9 cellular contexts compared by ENCODE assay signal in genomic region chr17:41083427-41083826, GRCh38. TPM values are rescaled to one million over a fixed set of nuclear protein-coding genes. Genes with fewer than 3 reads are reported as not detected.
DNase-seq lines count a peak whose midpoint lies in the region; ATAC-seq, FAIRE-seq and TF ChIP-seq lines count a peak whose summit lies in the region.
"Not testable (repeated sequence)": the region's sequence is repeated elsewhere in the genome, so short reads cannot be mapped to it uniquely, and the experiment has no call there.
"Had no signal": no experiment of that assay in that cellular context is flagged by ENCODE, and none has a peak within 500 bp of the region (broad histone marks: within the 10 kb centered on the region; RNA-seq: fewer than 3 reads in every experiment).

No MANE protein-coding gene starts in this region.

- peak overlapping the region; percentile 89 for H4K91ac ChIP-seq in IMR-90 (ENCODE audit: insufficient read depth, low read depth, low read length)

- intact Hi-C loops in IMR-90 (cut with micrococcal nuclease): not testable (repeated sequence)

- H3K4ac ChIP-seq in IMR-90 (ENCODE audit: low read depth, low read length): peak overlapping the region; percentile 50; the same call in 1 of the 2 replicates

- H2BK15ac ChIP-seq in IMR-90 (ENCODE audit: low read depth, low read length): not testable (repeated sequence)

- not testable (repeated sequence) for H3K79me1 ChIP-seq in IMR-90 (ENCODE audit: low read depth in 1 of 2, low read length in 2 of 2)

- BruUV-seq in IMR-90 (replicated peaks; lab: Mats Ljungman, UMichigan): not testable (repeated sequence)

- H3K27me3 ChIP-seq in ACC112 (ENCODE audit: insufficient read depth, low read length); GM23248 (replicated peaks; ENCODE audit: insufficient read depth); IMR-90 (ENCODE audit: control insufficient read depth, insufficient read depth, low read length): not testable (repeated sequence)

- not testable (repeated sequence) for H4K20me1 ChIP-seq in GM23248 (ENCODE audit: insufficient read depth); IMR-90 (ENCODE audit: insufficient read depth, low read length)

- H3K23ac ChIP-seq in IMR-90 (ENCODE audit: low read depth, low read length): peak overlapping the region; percentile 45; the same call in 1 of the 2 replicates

- peaks cover 13% of the 10 kb centered on the region for H3K4me1 ChIP-seq in ACC112 (ENCODE audit: control insufficient read depth, insufficient read depth, low read length, unreplicated experiment)
- peaks cover 20% of the 10 kb centered on the region for H3K4me1 ChIP-seq in GM23248 (ENCODE audit: insufficient read depth)
- H3K4me1 ChIP-seq in IMR-90 (ENCODE audit: control insufficient read depth, insufficient read depth, low read length): not testable (repeated sequence)

- H3K18ac ChIP-seq in IMR-90 (ENCODE audit: low read depth, low read length): peak overlapping the region; percentile 69; the same call in 1 of the 2 replicates

- H3K4me2 ChIP-seq in GM23248 (ENCODE audit: unreplicated experiment) (peak overlapping the region; percentile 46), IMR-90 (ENCODE audit: low read depth, low read length) (peak overlapping the region; percentile 59; the same call in 1 of the 2 replicates)

- DNase-seq in GM23248 (peak; percentile 67), IMR-90 (peak; percentile 41), RKO (ENCODE audit: low spot score) (peak; percentile 85), kidney tubule cell (ENCODE audit: low spot score) (peak; percentile 81)
- DNase-seq in activated naive CD4-positive, alpha-beta T cell treated with anti-CD3 and anti-CD28 coated beads, Interleukin-2, amount 50 U/mL, for 72 hours (ENCODE audit: low spot score in 2 of 2); urothelium cell line (ENCODE audit: low spot score): not testable (repeated sequence)

- not testable (repeated sequence) for H3K4me3 ChIP-seq in ACC112 (ENCODE audit: low read depth, low read length); GM23248; IMR-90 (ENCODE audit: insufficient read depth, low read depth, low read length)

- H3K56ac ChIP-seq in IMR-90 (ENCODE audit: extremely low read depth, insufficient read depth, low read length): not testable (repeated sequence)

- H3K36me3 Mint-ChIP-seq in activated naive CD4-positive, alpha-beta T cell treated with anti-CD3 and anti-CD28 coated beads, Interleukin-2, amount 50 U/mL, for 72 hours: not testable (repeated sequence)

- not testable (repeated sequence) for H2AFZ ChIP-seq in ACC112 (ENCODE audit: low read length, unreplicated experiment); GM23248; IMR-90 (replicated peaks; ENCODE audit: low read length, poor library complexity)

- H2AK9ac ChIP-seq in IMR-90 (replicated peaks; ENCODE audit: low read depth, low read length, poor library complexity): not testable (repeated sequence)

- H3K27ac ChIP-seq in ACC112 (ENCODE audit: low read depth, low read length) (peak overlapping the region; percentile 43), GM23248 (peak overlapping the region; percentile 57; the same call in 1 of the 2 replicates)
- not testable (repeated sequence) for H3K27ac ChIP-seq in IMR-90 (ENCODE audit: insufficient read depth, low read length)

- peaks cover 20% of the 10 kb centered on the region for H3F3A ChIP-seq in GM23248 (ENCODE audit: insufficient read depth)

- H3K9me3 Mint-ChIP-seq in activated naive CD4-positive, alpha-beta T cell treated with anti-CD3 and anti-CD28 coated beads, Interleukin-2, amount 50 U/mL, for 72 hours: not testable (repeated sequence)

- H3K79me2 ChIP-seq in ACC112 (ENCODE audit: control insufficient read depth, insufficient read depth, low read length, unreplicated experiment); GM23248 (ENCODE audit: insufficient read depth): not testable (repeated sequence)

- H4K8ac ChIP-seq in IMR-90 (ENCODE audit: low read depth in 2 of 2, low read length in 2 of 2): peak overlapping the region; percentile 74 to 79; a peak in 3 of 4 replicates

- H4K5ac ChIP-seq in IMR-90 (ENCODE audit: low read depth, low read length): peak overlapping the region; percentile 42; the same call in 1 of the 2 replicates

- dilution Hi-C loops in IMR-90 (cut with HindIII; ENCODE audit: low sequenced_read_pairs, unreplicated experiment): not testable (repeated sequence)

- ATAC-seq in IMR-90 (ENCODE audit: low read depth) (peak; percentile 91), esophagus mucosa (peak; percentile 52)
- ATAC-seq in activated naive CD4-positive, alpha-beta T cell treated with anti-CD3 and anti-CD28 coated beads, Interleukin-2, amount 50 U/mL, for 72 hours: peak; percentile 66 to 84

- not testable (repeated sequence) for TF ChIP-seq CTCF in IMR-90 (conservative IDR thresholded peaks at IDR 0.05; ENCODE audit: low read depth, low read length)

- POLR2A ChIA-PET in IMR-90 (lab: Charles Lee; ENCODE audit: unreplicated experiment): not testable (repeated sequence)

- in situ Hi-C loops in GM23248 (cut with MboI); IMR-90 (cut with MboI; ENCODE audit: low sequenced_read_pairs): not testable (repeated sequence)

- peak overlapping the region; percentile 95 for H2BK5ac ChIP-seq in IMR-90 (ENCODE audit: low read depth, low read length, poor library complexity, severe bottlenecking)

- CTCF ChIA-PET in IMR-90 (lab: Yijun Ruan, JAX): not testable (repeated sequence)

- not testable (repeated sequence) for H3K9ac ChIP-seq in GM23248; IMR-90 (ENCODE audit: low read depth, low read length)

- not testable (repeated sequence) for H3K9me2 ChIP-seq in GM23248 (ENCODE audit: insufficient read depth)

- peak; percentile 94 for FAIRE-seq in urothelium cell line (lab: Jason Lieb, UNC)

- not testable (repeated sequence) for H2AK5ac ChIP-seq in IMR-90 (ENCODE audit: low read depth, low read length)

- 0 out of 2 replicates have a peak overlapping the region, but pooled peaks have one; percentile 37 for H3K14ac ChIP-seq in IMR-90 (replicated peaks; ENCODE audit: low read depth, low read length)

- WGBS in GM23248 (ENCODE audit: low coverage in 1 of 2, low lambda C conversion rate in 2 of 2, missing lambda C conversion rate in 2 of 2), 2 experiments: 0 to 3% methylated on average over 2 of the region's 2 CpGs
- WGBS in IMR-90 (ENCODE audit: extremely low coverage in 2 of 2, insufficient read length in 1 of 2), 2 experiments: no CpG with 5 or more reads among the region's 2 CpGs

- H2BK120ac ChIP-seq in IMR-90 (ENCODE audit: low read depth, low read length): peak overlapping the region; percentile 76; the same call in 1 of the 2 replicates

- H2BK20ac ChIP-seq in IMR-90 (ENCODE audit: low read depth, low read length): peak overlapping the region; percentile 77

- H3K9me1 ChIP-seq in IMR-90 (ENCODE audit: insufficient read depth, low read length): not testable (repeated sequence)

- H3K36me3 ChIP-seq in ACC112 (ENCODE audit: insufficient read depth, low read length); GM23248 (ENCODE audit: low read depth); IMR-90 (ENCODE audit: control insufficient read depth, insufficient read depth, low read length): not testable (repeated sequence)

- TF ChIP-seq POLR2A in IMR-90 (IDR thresholded peaks at IDR 0.05; ENCODE audit: low read depth, low read length): not testable (repeated sequence)

- not testable (repeated sequence) for TF ChIP-seq RAD21 in IMR-90 (IDR thresholded peaks at IDR 0.05; ENCODE audit: low read length)

- not testable (repeated sequence) for H3K9me3 ChIP-seq in GM23248 (ENCODE audit: low read depth); IMR-90 (ENCODE audit: control insufficient read depth, insufficient read depth, low read length)

- not testable (repeated sequence) for H3K27ac Mint-ChIP-seq in activated naive CD4-positive, alpha-beta T cell treated with anti-CD3 and anti-CD28 coated beads, Interleukin-2, amount 50 U/mL, for 72 hours

RNA-seq across cellular contexts. Expression of gene KRTAP4-7, which starts 0.5 kb away (rescaled TPM):
- not detected in 2 replicates for total RNA-seq in GM23248 (2014; rRNA removed; shearing (Covaris generic))
- polyA plus RNA-seq in GM23248 (2016; fragmentation: Nextera tagmentation; extraction: Ambion mirVana): not detected in 2 replicates
- total RNA-seq in IMR-90 (2012; rRNA removed): not detected in 2 replicates
- polyA plus RNA-seq in IMR-90 (2012; rRNA removed): 0.11 TPM in 1 of 2 replicates, not detected in the other
- not detected in 2 replicates for polyA plus RNA-seq in IMR-90 (2012; cell fraction: cytosol; rRNA removed)
- polyA plus RNA-seq in IMR-90 (2012; cell fraction: nucleus; rRNA removed; ENCODE audit: low replicate concordance): 0.54 TPM in 1 of 2 replicates, not detected in the other
- total RNA-seq in activated naive CD4-positive, alpha-beta T cell treated with anti-CD3 and anti-CD28 coated beads, Interleukin-2, amount 50 U/mL, for 72 hours: not detected
- not detected for total RNA-seq in esophagus mucosa
- total RNA-seq: H9 had no signal

RNA-seq across cellular contexts. Expression of gene KRTAP4-8, which starts 14.5 kb away (rescaled TPM):
- not detected in 2 replicates for total RNA-seq in GM23248 (2014; rRNA removed; shearing (Covaris generic))
- 0.20 TPM in 1 of 2 replicates, not detected in the other for polyA plus RNA-seq in GM23248 (2016; fragmentation: Nextera tagmentation; extraction: Ambion mirVana)
- not detected in 2 replicates for total RNA-seq in IMR-90 (2012; rRNA removed)
- polyA plus RNA-seq in IMR-90 (2012; rRNA removed): not detected in 2 replicates
- polyA plus RNA-seq in IMR-90 (2012; cell fraction: cytosol; rRNA removed): not detected in 2 replicates
- polyA plus RNA-seq in IMR-90 (2012; cell fraction: nucleus; rRNA removed; ENCODE audit: low replicate concordance): 0.07 and 0.12 TPM in 2 replicates
- not detected for total RNA-seq in activated naive CD4-positive, alpha-beta T cell treated with anti-CD3 and anti-CD28 coated beads, Interleukin-2, amount 50 U/mL, for 72 hours
- total RNA-seq in esophagus mucosa: not detected
- total RNA-seq: H9 had no signal

RNA-seq across cellular contexts. Expression of gene KRTAP2-4, which starts 17.7 kb away (rescaled TPM):
- not detected in 2 replicates for total RNA-seq in GM23248 (2014; rRNA removed; shearing (Covaris generic))
- polyA plus RNA-seq in GM23248 (2016; fragmentation: Nextera tagmentation; extraction: Ambion mirVana) (not detected in 2 replicates), IMR-90 (2012; rRNA removed) (not detected in 2 replicates)
- total RNA-seq in IMR-90 (2012; rRNA removed) (not detected in 2 replicates), esophagus mucosa (not detected)
- 0.19 TPM in 1 of 2 replicates, not detected in the other for polyA plus RNA-seq in IMR-90 (2012; cell fraction: cytosol; rRNA removed)
- polyA plus RNA-seq in IMR-90 (2012; cell fraction: nucleus; rRNA removed; ENCODE audit: low replicate concordance): 0.23 TPM in 1 of 2 replicates, not detected in the other
- total RNA-seq in activated naive CD4-positive, alpha-beta T cell treated with anti-CD3 and anti-CD28 coated beads, Interleukin-2, amount 50 U/mL, for 72 hours: not detected
- total RNA-seq: H9 had no signal

RNA-seq across cellular contexts. Expression of gene KRTAP4-16, which starts 18.6 kb away (rescaled TPM):
- not detected in 2 replicates for total RNA-seq in GM23248 (2014; rRNA removed; shearing (Covaris generic))
- polyA plus RNA-seq in GM23248 (2016; fragmentation: Nextera tagmentation; extraction: Ambion mirVana) (not detected in 2 replicates), IMR-90 (2012; rRNA removed) (not detected in 2 replicates)
- total RNA-seq in IMR-90 (2012; rRNA removed) (not detected in 2 replicates), esophagus mucosa (not detected)
- polyA plus RNA-seq in IMR-90 (2012; cell fraction: cytosol; rRNA removed): not detected in 2 replicates
- 0.14 TPM in 1 of 2 replicates, not detected in the other for polyA plus RNA-seq in IMR-90 (2012; cell fraction: nucleus; rRNA removed; ENCODE audit: low replicate concordance)
- not detected for total RNA-seq in activated naive CD4-positive, alpha-beta T cell treated with anti-CD3 and anti-CD28 coated beads, Interleukin-2, amount 50 U/mL, for 72 hours
- total RNA-seq: H9 had no signal

RNA-seq across cellular contexts. Expression of gene KRTAP4-9, which starts 21.8 kb away (rescaled TPM):
- not detected in 2 replicates for total RNA-seq in GM23248 (2014; rRNA removed; shearing (Covaris generic))
- 0.49 and 0.51 TPM in 2 replicates for polyA plus RNA-seq in GM23248 (2016; fragmentation: Nextera tagmentation; extraction: Ambion mirVana)
- total RNA-seq in IMR-90 (2012; rRNA removed): not detected in 2 replicates
- 0.24 TPM in 2 replicates for polyA plus RNA-seq in IMR-90 (2012; rRNA removed)
- 0.31 and 0.44 TPM in 2 replicates for polyA plus RNA-seq in IMR-90 (2012; cell fraction: cytosol; rRNA removed)
- 0.44 and 1.3 TPM in 2 replicates for polyA plus RNA-seq in IMR-90 (2012; cell fraction: nucleus; rRNA removed; ENCODE audit: low replicate concordance)
- total RNA-seq in activated naive CD4-positive, alpha-beta T cell treated with anti-CD3 and anti-CD28 coated beads, Interleukin-2, amount 50 U/mL, for 72 hours: not detected
- total RNA-seq in esophagus mucosa: not detected
- total RNA-seq: H9 had no signal
